ENCODE assay signal across 8 cellular contexts in the genomic region with DNA sequence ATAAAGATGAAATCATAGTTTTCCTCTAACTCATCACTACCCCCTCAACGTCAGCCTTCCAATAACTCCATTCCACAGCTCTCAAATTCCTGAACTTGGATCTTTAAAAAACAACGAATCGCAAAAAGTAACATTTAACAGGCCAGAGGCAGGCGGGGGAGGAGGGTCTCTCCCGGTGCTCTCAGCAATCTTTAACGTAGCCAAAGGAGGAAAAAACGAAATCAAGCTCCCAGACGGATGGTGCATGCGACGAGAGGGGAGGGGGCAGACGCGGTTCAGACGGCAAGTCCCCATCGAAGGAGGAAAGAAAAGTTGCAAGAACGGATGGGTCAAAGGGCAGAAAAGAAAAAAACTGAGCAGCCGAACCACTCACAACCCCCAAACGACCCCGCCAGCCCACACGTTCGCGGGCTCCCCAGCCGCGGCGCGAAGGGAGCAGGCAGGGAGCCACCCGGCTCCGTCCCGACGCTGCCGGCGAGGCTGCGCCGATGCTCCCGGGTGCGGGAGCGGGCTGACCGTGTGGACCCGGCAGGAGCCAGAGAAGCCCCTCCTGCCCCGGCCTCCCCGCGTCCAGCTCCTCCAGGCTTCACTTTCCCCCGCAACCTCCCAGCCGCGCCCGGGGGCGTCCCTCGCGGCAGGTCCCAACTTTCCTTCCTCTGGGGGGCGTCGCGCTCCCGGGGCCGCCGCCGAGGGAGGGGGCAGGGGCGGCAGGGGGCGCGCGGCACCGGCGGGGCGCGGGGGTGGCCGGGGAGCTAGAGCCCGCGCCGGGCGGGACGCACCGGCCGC. TPM values are rescaled to one million over a fixed set of nuclear protein-coding genes. Genes with fewer than 3 reads are reported as not detected.
DNase-seq lines count a peak whose midpoint lies in the region; ATAC-seq lines count a peak whose summit lies in the region.

No MANE protein-coding gene starts in this region.

- peaks cover 24 to 61% (median 36%) of the 10 kb centered on the region in 10 experiments for H3K4me1 ChIP-seq in BLaER1 treated with 17β-estradiol and CSF1 and Interleukin-3, amounts not matched to agents 10 nM and 100 nM
- H3K4me1 ChIP-seq in HUES6 (ENCODE audit: control insufficient read depth, insufficient read depth, low read length): peaks cover 33% of the 10 kb centered on the region

- peak; percentile 27 for DNase-seq in activated CD4-positive, alpha-beta T cell treated with anti-CD3 and anti-CD28 coated beads, Interleukin-2, amount 50 U/mL, for 1 hour
- DNase-seq in ecto neural progenitor cell (ENCODE audit: low spot score) (peak; percentile 78), lung microvascular endothelial cell (ENCODE audit: low read depth in 2 of 2) (peak; percentile 43 to 60), SKM-1 (lab: John Stamatoyannopoulos, UW; ENCODE audit: unreplicated experiment) (no peak)
- peak in 2 of 3 donors; percentile 21 to 34 for DNase-seq in stimulated activated CD4-positive, alpha-beta T cell treated with anti-CD3 and anti-CD28 coated beads, TNF-alpha, amount 100 ng/mL, for 48 hours (ENCODE audit: low read depth in 3 of 3)

- H3K4me2 ChIP-seq in BLaER1 treated with 17β-estradiol and CSF1 and Interleukin-3, amounts not matched to agents 10 nM and 100 nM: peak overlapping the region; percentile 81 to 98 (median 89)

- peak overlapping the region; percentile 73 to 97 (median 89) for H3K9ac ChIP-seq in BLaER1 treated with 17β-estradiol and CSF1 and Interleukin-3, amounts not matched to agents 10 nM and 100 nM
- peak overlapping the region; percentile 58 for H3K9ac ChIP-seq in HUES6 (ENCODE audit: low read length)

- H3K27ac ChIP-seq in BLaER1 treated with 17β-estradiol and CSF1 and Interleukin-3, amounts not matched to agents 10 nM and 100 nM: peak overlapping the region; percentile 78 to 97 (median 90)
- no peak overlapping the region for H3K27ac ChIP-seq in HUES6 (ENCODE audit: low read depth, low read length)

- peak overlapping the region; percentile 77 to 94 (median 85) for H3K4me3 ChIP-seq in BLaER1 treated with 17β-estradiol and CSF1 and Interleukin-3, amounts not matched to agents 10 nM and 100 nM
- peak overlapping the region; percentile 92 for H3K4me3 ChIP-seq in HUES6 (ENCODE audit: low read depth, low read length)

- peak; percentile 12 for ATAC-seq in GM19438 (IDR thresholded peaks at IDR 0.05; ENCODE audit: low read depth, unreplicated experiment)

- H3K9me3 ChIP-seq in BLaER1 treated with 17β-estradiol and CSF1 and Interleukin-3, amounts not matched to agents 10 nM and 100 nM (replicated peaks in 1 of 11): no peaks in the 10 kb centered on the region
- no peaks in the 10 kb centered on the region for H3K9me3 ChIP-seq in HUES6 (ENCODE audit: control insufficient read depth, insufficient read depth, low read depth, low read length)

- H4K20me1 ChIP-seq in BLaER1 treated with 17β-estradiol and CSF1 and Interleukin-3, amounts not matched to agents 10 nM and 100 nM: peaks cover 0 to 54% (median 4%) of the 10 kb centered on the region in 11 experiments; a peak in 11 of 22 replicates

- H3K36me3 ChIP-seq in BLaER1 treated with 17β-estradiol and CSF1 and Interleukin-3, amounts not matched to agents 10 nM and 100 nM: no peaks in the 10 kb centered on the region
- H3K36me3 ChIP-seq in HUES6 (ENCODE audit: control insufficient read depth, insufficient read depth, low read length): no peaks in the 10 kb centered on the region

- H3K27me3 ChIP-seq in BLaER1 treated with 17β-estradiol and CSF1 and Interleukin-3, amounts not matched to agents 10 nM and 100 nM: peaks cover 0 to 17% (median 14%) of the 10 kb centered on the region in 11 experiments; a peak in 16 of 22 replicates
- H3K27me3 ChIP-seq in HUES6 (ENCODE audit: control insufficient read depth, insufficient read depth, low read length): peaks cover 13% of the 10 kb centered on the region; the same call in 1 of the 2 replicates

RNA-seq across cellular contexts. Expression of a gene that starts 0.7 kb away (rescaled TPM):
- 61.9 and 71.8 TPM in 2 replicates for total RNA-seq in lung microvascular endothelial cell

RNA-seq across cellular contexts. Expression of a gene that starts 1.4 kb away (rescaled TPM):
- 27.0 and 27.5 TPM in 2 replicates for total RNA-seq in lung microvascular endothelial cell
